Comparison of ENCODE assay signal across 1 cellular context in genomic region chr2:21501344-21502027, GRCh38.
TF ChIP-seq lines count a peak whose summit lies in the region.

No MANE protein-coding gene starts in this region.

TF ChIP-seq in H1, 55 proteins besides CTCF, POLR2A, EP300 and RAD21:
- TF ChIP-seq CEBPB (IDR thresholded peaks at IDR 0.05; ENCODE audit: low read depth, low read length), result no peak
- TF ChIP-seq, protein P1, sequence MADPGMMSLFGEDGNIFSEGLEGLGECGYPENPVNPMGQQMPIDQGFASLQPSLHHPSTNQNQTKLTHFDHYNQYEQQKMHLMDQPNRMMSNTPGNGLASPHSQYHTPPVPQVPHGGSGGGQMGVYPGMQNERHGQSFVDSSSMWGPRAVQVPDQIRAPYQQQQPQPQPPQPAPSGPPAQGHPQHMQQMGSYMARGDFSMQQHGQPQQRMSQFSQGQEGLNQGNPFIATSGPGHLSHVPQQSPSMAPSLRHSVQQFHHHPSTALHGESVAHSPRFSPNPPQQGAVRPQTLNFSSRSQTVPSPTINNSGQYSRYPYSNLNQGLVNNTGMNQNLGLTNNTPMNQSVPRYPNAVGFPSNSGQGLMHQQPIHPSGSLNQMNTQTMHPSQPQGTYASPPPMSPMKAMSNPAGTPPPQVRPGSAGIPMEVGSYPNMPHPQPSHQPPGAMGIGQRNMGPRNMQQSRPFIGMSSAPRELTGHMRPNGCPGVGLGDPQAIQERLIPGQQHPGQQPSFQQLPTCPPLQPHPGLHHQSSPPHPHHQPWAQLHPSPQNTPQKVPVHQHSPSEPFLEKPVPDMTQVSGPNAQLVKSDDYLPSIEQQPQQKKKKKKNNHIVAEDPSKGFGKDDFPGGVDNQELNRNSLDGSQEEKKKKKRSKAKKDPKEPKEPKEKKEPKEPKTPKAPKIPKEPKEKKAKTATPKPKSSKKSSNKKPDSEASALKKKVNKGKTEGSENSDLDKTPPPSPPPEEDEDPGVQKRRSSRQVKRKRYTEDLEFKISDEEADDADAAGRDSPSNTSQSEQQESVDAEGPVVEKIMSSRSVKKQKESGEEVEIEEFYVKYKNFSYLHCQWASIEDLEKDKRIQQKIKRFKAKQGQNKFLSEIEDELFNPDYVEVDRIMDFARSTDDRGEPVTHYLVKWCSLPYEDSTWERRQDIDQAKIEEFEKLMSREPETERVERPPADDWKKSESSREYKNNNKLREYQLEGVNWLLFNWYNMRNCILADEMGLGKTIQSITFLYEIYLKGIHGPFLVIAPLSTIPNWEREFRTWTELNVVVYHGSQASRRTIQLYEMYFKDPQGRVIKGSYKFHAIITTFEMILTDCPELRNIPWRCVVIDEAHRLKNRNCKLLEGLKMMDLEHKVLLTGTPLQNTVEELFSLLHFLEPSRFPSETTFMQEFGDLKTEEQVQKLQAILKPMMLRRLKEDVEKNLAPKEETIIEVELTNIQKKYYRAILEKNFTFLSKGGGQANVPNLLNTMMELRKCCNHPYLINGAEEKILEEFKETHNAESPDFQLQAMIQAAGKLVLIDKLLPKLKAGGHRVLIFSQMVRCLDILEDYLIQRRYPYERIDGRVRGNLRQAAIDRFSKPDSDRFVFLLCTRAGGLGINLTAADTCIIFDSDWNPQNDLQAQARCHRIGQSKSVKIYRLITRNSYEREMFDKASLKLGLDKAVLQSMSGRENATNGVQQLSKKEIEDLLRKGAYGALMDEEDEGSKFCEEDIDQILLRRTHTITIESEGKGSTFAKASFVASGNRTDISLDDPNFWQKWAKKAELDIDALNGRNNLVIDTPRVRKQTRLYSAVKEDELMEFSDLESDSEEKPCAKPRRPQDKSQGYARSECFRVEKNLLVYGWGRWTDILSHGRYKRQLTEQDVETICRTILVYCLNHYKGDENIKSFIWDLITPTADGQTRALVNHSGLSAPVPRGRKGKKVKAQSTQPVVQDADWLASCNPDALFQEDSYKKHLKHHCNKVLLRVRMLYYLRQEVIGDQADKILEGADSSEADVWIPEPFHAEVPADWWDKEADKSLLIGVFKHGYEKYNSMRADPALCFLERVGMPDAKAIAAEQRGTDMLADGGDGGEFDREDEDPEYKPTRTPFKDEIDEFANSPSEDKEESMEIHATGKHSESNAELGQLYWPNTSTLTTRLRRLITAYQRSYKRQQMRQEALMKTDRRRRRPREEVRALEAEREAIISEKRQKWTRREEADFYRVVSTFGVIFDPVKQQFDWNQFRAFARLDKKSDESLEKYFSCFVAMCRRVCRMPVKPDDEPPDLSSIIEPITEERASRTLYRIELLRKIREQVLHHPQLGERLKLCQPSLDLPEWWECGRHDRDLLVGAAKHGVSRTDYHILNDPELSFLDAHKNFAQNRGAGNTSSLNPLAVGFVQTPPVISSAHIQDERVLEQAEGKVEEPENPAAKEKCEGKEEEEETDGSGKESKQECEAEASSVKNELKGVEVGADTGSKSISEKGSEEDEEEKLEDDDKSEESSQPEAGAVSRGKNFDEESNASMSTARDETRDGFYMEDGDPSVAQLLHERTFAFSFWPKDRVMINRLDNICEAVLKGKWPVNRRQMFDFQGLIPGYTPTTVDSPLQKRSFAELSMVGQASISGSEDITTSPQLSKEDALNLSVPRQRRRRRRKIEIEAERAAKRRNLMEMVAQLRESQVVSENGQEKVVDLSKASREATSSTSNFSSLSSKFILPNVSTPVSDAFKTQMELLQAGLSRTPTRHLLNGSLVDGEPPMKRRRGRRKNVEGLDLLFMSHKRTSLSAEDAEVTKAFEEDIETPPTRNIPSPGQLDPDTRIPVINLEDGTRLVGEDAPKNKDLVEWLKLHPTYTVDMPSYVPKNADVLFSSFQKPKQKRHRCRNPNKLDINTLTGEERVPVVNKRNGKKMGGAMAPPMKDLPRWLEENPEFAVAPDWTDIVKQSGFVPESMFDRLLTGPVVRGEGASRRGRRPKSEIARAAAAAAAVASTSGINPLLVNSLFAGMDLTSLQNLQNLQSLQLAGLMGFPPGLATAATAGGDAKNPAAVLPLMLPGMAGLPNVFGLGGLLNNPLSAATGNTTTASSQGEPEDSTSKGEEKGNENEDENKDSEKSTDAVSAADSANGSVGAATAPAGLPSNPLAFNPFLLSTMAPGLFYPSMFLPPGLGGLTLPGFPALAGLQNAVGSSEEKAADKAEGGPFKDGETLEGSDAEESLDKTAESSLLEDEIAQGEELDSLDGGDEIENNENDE (IDR thresholded peaks at IDR 0.05; ENCODE audit: insufficient replicate concordance, low read length), result no peak
- TF ChIP-seq ATF3 (IDR thresholded peaks at IDR 0.05; ENCODE audit: insufficient read depth, low read depth, low read length), result no peak
- no peak for TF ChIP-seq KDM4A (IDR thresholded peaks at IDR 0.05; ENCODE audit: low read depth, low read length, severe bottlenecking)
- no peak for TF ChIP-seq GTF2F1 (IDR thresholded peaks at IDR 0.05; ENCODE audit: borderline replicate concordance, low read depth, low read length)
- TF ChIP-seq RFX5 (IDR thresholded peaks at IDR 0.05; ENCODE audit: borderline replicate concordance, low read depth, low read length), result no peak
- TF ChIP-seq BCL11A (IDR thresholded peaks at IDR 0.05; ENCODE audit: low read depth in 2 of 2, low read length in 2 of 2), result no peak
- TF ChIP-seq CTBP2 (IDR thresholded peaks at IDR 0.05; ENCODE audit: borderline replicate concordance, insufficient read depth, insufficient read length, low read length), result no peak
